Comparison of ENCODE assay signal across 8 cellular contexts in the genomic region with DNA sequence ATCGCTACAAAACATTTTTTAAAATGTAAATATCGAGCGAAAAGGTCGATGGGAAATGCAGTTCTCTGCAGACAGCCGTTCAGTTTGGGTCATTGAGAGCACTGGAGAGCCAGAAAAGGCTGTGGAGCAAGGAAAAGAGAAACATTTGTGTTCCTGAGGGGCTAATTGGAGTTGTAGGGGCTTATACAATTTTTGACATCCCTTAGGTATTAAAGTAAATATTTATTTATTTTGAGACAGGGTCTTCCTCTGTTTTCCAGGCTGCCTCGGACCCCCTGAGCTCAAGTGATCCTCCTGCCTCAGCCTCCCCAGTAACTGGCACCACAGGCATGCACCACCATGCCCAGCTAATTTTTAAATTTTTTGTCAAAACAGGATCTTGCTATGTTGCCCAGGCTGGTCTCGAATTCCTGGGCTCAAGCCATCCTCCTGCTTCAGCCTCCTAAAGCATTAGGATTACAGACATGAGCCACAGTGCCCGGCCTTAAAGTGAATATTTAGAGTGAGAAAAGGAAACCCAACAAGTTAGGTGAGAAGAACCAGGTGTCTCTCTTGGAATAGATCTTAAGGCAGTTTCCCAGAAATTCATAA. TPM values are rescaled to one million over a fixed set of nuclear protein-coding genes. Genes with fewer than 3 reads are reported as not detected.
DNase-seq lines count a peak whose midpoint lies in the region; ATAC-seq and TF ChIP-seq lines count a peak whose summit lies in the region.

No MANE protein-coding gene starts in this region.

- no peaks in the 10 kb centered on the region for H3K9me3 ChIP-seq in Peyer's patch

- H3K27ac ChIP-seq in Peyer's patch = peak overlapping the region; percentile 84 to 88 (median 85)

- ATAC-seq in GM18861 (IDR thresholded peaks at IDR 0.05; ENCODE audit: unreplicated experiment) (no peak), GM21526 (IDR thresholded peaks at IDR 0.05; ENCODE audit: low FRiP score, unreplicated experiment) (no peak)

- H3K4me1 ChIP-seq in Peyer's patch = peaks cover 0 to 32% (median 12%) of the 10 kb centered on the region in 4 donors

- H3K27me3 ChIP-seq in Peyer's patch = no peaks in the 10 kb centered on the region

- TF ChIP-seq POLR2A in Peyer's patch (IDR thresholded peaks at IDR 0.05) (no peak), erythroblast (IDR thresholded peaks at IDR 0.05; ENCODE audit: low read length) (peak; percentile 14)

- H3K4me3 ChIP-seq in Peyer's patch = peak overlapping the region; percentile 46 to 64 (median 61)
- H3K4me3 ChIP-seq in retinal pigment epithelial cell (ENCODE audit: low read length) = peak overlapping the region; percentile 32

- H3K36me3 ChIP-seq in Peyer's patch = no peaks in the 10 kb centered on the region

- TF ChIP-seq CTCF in Peyer's patch (IDR thresholded peaks at IDR 0.05) (no peak), retinal pigment epithelial cell (conservative IDR thresholded peaks at IDR 0.05; ENCODE audit: low read depth, low read length) (no peak)

- DNase-seq in DMS153 treated with DMSO at 0.1 percent for 48 hours (lab: John Stamatoyannopoulos, UW; ENCODE audit: unreplicated experiment) = peak; percentile 55
- DNase-seq in DMS153 (lab: John Stamatoyannopoulos, UW) = no peak
- DNase-seq in Peyer's patch = no peak
- no peak for DNase-seq in erythroblast (lab: John Stamatoyannopoulos, UW)
- no peak for DNase-seq in retinal pigment epithelial cell (ENCODE audit: low read depth)
- DNase-seq in NCI-H748 treated with DMSO at 0.1 percent for 48 hours (lab: John Stamatoyannopoulos, UW) = no peak

RNA-seq across cellular contexts. Expression of gene YIF1B, which starts 0.8 kb away (rescaled TPM):
- total RNA-seq in Peyer's patch = 10 to 100 TPM; 11.6 to 31.4 (median 15.0) TPM

RNA-seq across cellular contexts. Expression of gene KCNK6, which starts 3.1 kb away (rescaled TPM):
- total RNA-seq in Peyer's patch = 10 to 100 TPM in 2 of 4 donors, 1 to 10 TPM in 2; 7.4 to 19.3 (median 12.3) TPM

RNA-seq across cellular contexts. Expression of gene C19orf33, which starts 12.5 kb away (rescaled TPM):
- total RNA-seq in Peyer's patch = 100 to 1,000 TPM in 3 of 4 donors, 10 to 100 TPM in 1; 39.6 to 444 (median 348) TPM

RNA-seq across cellular contexts. Expression of gene CATSPERG, which starts 19.1 kb away (rescaled TPM):
- total RNA-seq in Peyer's patch = 10 to 100 TPM in 3 of 4 donors, 1 to 10 TPM in 1; 5.0 to 51.0 (median 22.8) TPM

RNA-seq across cellular contexts. Expression of gene SPINT2, which starts 52.2 kb away (rescaled TPM):
- 1,000 to 10,000 TPM in 2 of 4 donors, 100 to 1,000 TPM in 2; 158 to 1,321 (median 873) TPM for total RNA-seq in Peyer's patch
